Comparison of ENCODE assay signal across 1 cellular context in the genomic region with DNA sequence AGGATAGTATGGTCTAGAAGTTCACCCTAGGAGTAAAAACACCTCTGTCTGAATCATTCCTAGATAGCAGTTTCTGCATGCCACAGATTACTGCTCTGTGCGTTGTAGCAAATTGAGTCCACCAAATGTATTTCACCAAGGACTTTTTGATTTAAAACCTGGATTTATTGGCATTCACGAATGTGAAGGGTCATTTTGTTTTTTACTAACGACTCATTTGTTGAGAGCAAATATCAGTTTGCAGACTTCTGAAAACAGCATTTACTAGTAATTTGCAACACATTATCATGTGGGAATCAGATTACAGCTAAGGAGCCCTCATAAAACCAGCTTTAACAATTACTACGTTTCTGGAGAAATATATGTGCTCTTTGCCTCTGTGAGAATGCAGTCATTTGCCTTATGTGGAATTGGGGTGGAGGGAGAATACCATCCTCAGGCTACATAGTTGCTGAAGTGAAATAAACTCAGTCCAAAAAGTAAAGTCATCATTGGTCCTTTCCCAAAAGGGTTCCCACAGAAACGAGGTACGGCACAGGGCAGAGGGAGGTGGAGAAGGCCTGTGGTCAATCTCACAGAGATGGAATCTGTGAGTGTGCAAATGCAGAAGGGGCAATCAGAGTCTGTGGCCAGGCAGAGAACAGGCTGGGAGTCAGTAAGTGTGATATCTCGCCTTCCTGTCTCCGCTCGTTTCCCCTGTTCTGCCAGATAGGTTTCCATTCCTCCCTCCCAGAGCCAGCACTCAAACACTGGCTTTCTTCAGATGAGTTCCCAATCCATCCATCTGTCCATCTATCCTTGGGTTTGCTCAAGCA.
TF ChIP-seq lines count a peak whose summit lies in the region.

No MANE protein-coding gene starts in this region.

TF ChIP-seq in HEK293, 187 proteins besides CTCF, POLR2A, EP300 and RAD21 (continued from another document):
- 0 out of 2 replicates have a peak, but pooled peaks have one; percentile 19 for TF ChIP-seq ZNF843 (tag by site-specific recombination; IDR thresholded peaks at IDR 0.05)
- TF ChIP-seq OSR2 (tag by site-specific recombination; IDR thresholded peaks at IDR 0.05) = 0 out of 2 replicates have a peak, but pooled peaks have one; percentile 15
- TF ChIP-seq, protein P1, sequence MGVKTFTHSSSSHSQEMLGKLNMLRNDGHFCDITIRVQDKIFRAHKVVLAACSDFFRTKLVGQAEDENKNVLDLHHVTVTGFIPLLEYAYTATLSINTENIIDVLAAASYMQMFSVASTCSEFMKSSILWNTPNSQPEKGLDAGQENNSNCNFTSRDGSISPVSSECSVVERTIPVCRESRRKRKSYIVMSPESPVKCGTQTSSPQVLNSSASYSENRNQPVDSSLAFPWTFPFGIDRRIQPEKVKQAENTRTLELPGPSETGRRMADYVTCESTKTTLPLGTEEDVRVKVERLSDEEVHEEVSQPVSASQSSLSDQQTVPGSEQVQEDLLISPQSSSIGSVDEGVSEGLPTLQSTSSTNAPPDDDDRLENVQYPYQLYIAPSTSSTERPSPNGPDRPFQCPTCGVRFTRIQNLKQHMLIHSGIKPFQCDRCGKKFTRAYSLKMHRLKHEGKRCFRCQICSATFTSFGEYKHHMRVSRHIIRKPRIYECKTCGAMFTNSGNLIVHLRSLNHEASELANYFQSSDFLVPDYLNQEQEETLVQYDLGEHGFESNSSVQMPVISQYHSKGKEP (tag by site-specific recombination; IDR thresholded peaks at IDR 0.05) = 0 out of 2 replicates have a peak, but pooled peaks have one; percentile 26
- TF ChIP-seq, protein P2, sequence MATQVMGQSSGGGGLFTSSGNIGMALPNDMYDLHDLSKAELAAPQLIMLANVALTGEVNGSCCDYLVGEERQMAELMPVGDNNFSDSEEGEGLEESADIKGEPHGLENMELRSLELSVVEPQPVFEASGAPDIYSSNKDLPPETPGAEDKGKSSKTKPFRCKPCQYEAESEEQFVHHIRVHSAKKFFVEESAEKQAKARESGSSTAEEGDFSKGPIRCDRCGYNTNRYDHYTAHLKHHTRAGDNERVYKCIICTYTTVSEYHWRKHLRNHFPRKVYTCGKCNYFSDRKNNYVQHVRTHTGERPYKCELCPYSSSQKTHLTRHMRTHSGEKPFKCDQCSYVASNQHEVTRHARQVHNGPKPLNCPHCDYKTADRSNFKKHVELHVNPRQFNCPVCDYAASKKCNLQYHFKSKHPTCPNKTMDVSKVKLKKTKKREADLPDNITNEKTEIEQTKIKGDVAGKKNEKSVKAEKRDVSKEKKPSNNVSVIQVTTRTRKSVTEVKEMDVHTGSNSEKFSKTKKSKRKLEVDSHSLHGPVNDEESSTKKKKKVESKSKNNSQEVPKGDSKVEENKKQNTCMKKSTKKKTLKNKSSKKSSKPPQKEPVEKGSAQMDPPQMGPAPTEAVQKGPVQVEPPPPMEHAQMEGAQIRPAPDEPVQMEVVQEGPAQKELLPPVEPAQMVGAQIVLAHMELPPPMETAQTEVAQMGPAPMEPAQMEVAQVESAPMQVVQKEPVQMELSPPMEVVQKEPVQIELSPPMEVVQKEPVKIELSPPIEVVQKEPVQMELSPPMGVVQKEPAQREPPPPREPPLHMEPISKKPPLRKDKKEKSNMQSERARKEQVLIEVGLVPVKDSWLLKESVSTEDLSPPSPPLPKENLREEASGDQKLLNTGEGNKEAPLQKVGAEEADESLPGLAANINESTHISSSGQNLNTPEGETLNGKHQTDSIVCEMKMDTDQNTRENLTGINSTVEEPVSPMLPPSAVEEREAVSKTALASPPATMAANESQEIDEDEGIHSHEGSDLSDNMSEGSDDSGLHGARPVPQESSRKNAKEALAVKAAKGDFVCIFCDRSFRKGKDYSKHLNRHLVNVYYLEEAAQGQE (tag by site-specific recombination; IDR thresholded peaks at IDR 0.05) = no peak
- TF ChIP-seq, protein P3, sequence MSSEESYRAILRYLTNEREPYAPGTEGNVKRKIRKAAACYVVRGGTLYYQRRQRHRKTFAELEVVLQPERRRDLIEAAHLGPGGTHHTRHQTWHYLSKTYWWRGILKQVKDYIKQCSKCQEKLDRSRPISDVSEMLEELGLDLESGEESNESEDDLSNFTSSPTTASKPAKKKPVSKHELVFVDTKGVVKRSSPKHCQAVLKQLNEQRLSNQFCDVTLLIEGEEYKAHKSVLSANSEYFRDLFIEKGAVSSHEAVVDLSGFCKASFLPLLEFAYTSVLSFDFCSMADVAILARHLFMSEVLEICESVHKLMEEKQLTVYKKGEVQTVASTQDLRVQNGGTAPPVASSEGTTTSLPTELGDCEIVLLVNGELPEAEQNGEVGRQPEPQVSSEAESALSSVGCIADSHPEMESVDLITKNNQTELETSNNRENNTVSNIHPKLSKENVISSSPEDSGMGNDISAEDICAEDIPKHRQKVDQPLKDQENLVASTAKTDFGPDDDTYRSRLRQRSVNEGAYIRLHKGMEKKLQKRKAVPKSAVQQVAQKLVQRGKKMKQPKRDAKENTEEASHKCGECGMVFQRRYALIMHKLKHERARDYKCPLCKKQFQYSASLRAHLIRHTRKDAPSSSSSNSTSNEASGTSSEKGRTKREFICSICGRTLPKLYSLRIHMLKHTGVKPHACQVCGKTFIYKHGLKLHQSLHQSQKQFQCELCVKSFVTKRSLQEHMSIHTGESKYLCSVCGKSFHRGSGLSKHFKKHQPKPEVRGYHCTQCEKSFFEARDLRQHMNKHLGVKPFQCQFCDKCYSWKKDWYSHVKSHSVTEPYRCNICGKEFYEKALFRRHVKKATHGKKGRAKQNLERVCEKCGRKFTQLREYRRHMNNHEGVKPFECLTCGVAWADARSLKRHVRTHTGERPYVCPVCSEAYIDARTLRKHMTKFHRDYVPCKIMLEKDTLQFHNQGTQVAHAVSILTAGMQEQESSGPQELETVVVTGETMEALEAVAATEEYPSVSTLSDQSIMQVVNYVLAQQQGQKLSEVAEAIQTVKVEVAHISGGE (tag by site-specific recombination; conservative IDR thresholded peaks at IDR 0.05; ENCODE audit: low read depth) = no peak; the same call in 1 of the 2 replicates
